In the genomic region with DNA sequence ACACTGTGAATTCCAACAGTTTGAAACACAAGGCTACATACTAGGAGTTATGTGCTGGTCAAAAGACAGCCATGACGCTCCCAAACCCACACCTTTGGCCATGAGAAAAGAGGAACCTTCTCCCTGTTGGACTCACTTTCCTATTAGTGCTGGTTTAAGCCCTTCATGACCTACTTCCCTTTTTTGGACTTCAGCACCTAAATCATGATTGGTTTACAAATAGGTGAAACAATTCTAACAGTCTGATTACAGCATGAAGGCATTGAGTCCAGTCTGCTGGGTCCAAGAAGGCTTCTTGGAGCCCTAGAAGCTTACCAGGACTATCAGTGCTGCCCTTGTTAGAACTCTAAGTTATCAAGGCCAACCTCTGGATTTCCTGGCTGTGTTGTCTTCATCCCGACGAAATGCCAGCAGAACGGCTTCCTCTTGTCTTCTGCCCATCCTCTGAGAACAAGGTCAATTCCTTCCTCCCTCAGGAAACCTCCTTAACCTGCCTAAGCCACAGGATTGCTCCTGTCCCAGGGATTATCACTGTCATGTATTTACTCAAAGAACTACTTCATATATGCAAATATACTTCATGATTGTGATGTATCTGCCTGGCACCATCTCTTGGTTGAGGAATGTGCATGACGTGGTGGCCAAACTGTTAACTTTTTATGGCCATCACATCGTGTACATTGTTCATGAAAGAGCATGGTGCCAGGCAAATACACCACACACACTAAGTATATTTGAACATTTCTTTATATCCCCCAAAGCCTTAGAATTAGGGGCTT, we compare ENCODE assay signal across 1 cellular context.
A peak's percentile ranks its signal among the peaks of the same experiment; 100 is the strongest.
TF ChIP-seq lines count a peak whose summit lies in the region.

No MANE protein-coding gene starts in this region.

TF ChIP-seq in GM12878, 131 proteins besides CTCF, POLR2A, EP300 and RAD21:
- peak; percentile 36; the same call in 1 of the 2 replicates for TF ChIP-seq SPI1 (IDR thresholded peaks at IDR 0.05; ENCODE audit: borderline replicate concordance, insufficient read depth, low read depth, low read length)
- TF ChIP-seq CEBPB (IDR thresholded peaks at IDR 0.05; ENCODE audit: borderline replicate concordance in 1 of 2, low read depth in 2 of 2, low read length in 2 of 2): no peak
